20 cellular contexts compared by ENCODE assay signal in the genomic region with DNA sequence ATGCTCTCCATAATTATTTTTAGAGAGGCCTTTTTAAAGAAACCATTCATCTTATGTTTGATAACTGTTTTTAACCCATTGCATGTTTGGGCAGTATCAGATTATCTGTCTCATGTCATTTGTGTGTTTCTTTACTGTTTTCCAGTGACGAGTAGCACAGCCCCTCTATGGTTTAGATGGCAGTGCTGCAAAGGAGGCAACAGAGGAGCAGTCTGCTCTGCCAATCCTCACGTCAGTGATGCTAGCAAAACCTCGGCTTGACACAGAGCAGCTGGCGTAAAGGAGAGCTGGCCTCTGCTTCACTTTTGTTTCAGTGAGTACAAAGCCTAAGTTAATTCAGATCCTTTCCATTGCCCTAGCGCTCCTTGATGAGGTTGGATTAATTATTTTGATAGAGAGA.
"Had no signal": no experiment of that assay in that cellular context is flagged by ENCODE, and none has a peak within 500 bp of the region (broad histone marks: within the 10 kb centered on the region; RNA-seq: fewer than 3 reads in every experiment).

No MANE protein-coding gene starts in this region.

- DNase-seq: activated CD4-positive, alpha-beta T cell treated with anti-CD3 and anti-CD28 coated beads for 36 hours; activated CD4-positive, alpha-beta T cell treated with anti-CD3 and anti-CD28 coated beads, Interleukin-2, amount 50 U/mL, for 48 hours; activated gamma-delta T cell; adrenal gland; erythroblast; left colon; naive B cell; right lobe of liver; SJCRH30; small intestine; stimulated activated CD4-positive, alpha-beta T cell treated with anti-CD3 and anti-CD28 coated beads, Interleukin-15, amount 100 ng/mL, for 24 hours; stimulated activated CD4-positive, alpha-beta T cell treated with anti-CD3 and anti-CD28 coated beads, Interleukin-2, amount 100 ng/mL, for 48 hours; stimulated activated naive CD8-positive, alpha-beta T cell treated with anti-CD3 and anti-CD28 coated beads, Interleukin-15, amount 100 ng/mL, for 72 hours had no signal

- H3K36me3 ChIP-seq: prostate gland had no signal

- H3K27me3 Mint-ChIP-seq: activated CD4-positive, alpha-beta T cell treated with anti-CD3 and anti-CD28 coated beads for 36 hours; activated naive CD4-positive, alpha-beta T cell treated with anti-CD3 and anti-CD28 coated beads, Interleukin-2, amount 50 U/mL, for 24 hours; naive B cell; stimulated activated naive CD8-positive, alpha-beta T cell treated with anti-CD3 and anti-CD28 coated beads, Interleukin-15, amount 100 ng/mL, for 72 hours; type B pancreatic cell had no signal

- H3K9me3 Mint-ChIP-seq: activated naive CD4-positive, alpha-beta T cell treated with anti-CD3 and anti-CD28 coated beads, Interleukin-2, amount 50 U/mL, for 24 hours; neural crest cell; stimulated activated naive CD8-positive, alpha-beta T cell treated with anti-CD3 and anti-CD28 coated beads, Interleukin-15, amount 100 ng/mL, for 72 hours; T-helper 2 cell treated with Interferon-gamma antibody and Interleukin-4, amounts not matched to agents 5 μg/mL and 100 μg/mL, for 36 hours; type B pancreatic cell had no signal

- H3K4me1 Mint-ChIP-seq: activated CD4-positive, alpha-beta T cell treated with anti-CD3 and anti-CD28 coated beads for 36 hours; neural crest cell had no signal

- H3K4me3 ChIP-seq: adrenal gland, cardiac muscle cell, hepatocyte, prostate gland, right lobe of liver, SJCRH30 had no signal

- H3K4me1 ChIP-seq: prostate gland, right lobe of liver, SJCRH30 had no signal

- ATAC-seq: activated CD4-positive, alpha-beta T cell treated with anti-CD3 and anti-CD28 coated beads for 36 hours; left colon; right lobe of liver; stimulated activated naive CD8-positive, alpha-beta T cell treated with anti-CD3 and anti-CD28 coated beads, Interleukin-15, amount 100 ng/mL, for 72 hours had no signal

- H3K27me3 ChIP-seq: adrenal gland, cardiac muscle cell, hepatocyte, right lobe of liver, SJCRH30 had no signal

- H3K27ac ChIP-seq: adrenal gland, cardiac muscle cell, hepatocyte, prostate gland, right lobe of liver, SJCRH30 had no signal

- H3K27ac Mint-ChIP-seq: activated CD4-positive, alpha-beta T cell treated with anti-CD3 and anti-CD28 coated beads for 36 hours; activated naive CD4-positive, alpha-beta T cell treated with anti-CD3 and anti-CD28 coated beads, Interleukin-2, amount 50 U/mL, for 24 hours; stimulated activated naive CD8-positive, alpha-beta T cell treated with anti-CD3 and anti-CD28 coated beads, Interleukin-15, amount 100 ng/mL, for 72 hours; T-helper 2 cell treated with Interferon-gamma antibody and Interleukin-4, amounts not matched to agents 5 μg/mL and 100 μg/mL, for 36 hours; type B pancreatic cell had no signal

- H3K4me3 Mint-ChIP-seq: activated CD4-positive, alpha-beta T cell treated with anti-CD3 and anti-CD28 coated beads for 36 hours; activated naive CD4-positive, alpha-beta T cell treated with anti-CD3 and anti-CD28 coated beads, Interleukin-2, amount 50 U/mL, for 24 hours; naive B cell; neural crest cell; stimulated activated naive CD8-positive, alpha-beta T cell treated with anti-CD3 and anti-CD28 coated beads, Interleukin-15, amount 100 ng/mL, for 72 hours; T-helper 2 cell treated with Interferon-gamma antibody and Interleukin-4, amounts not matched to agents 5 μg/mL and 100 μg/mL, for 36 hours; type B pancreatic cell had no signal

- H3K9me3 ChIP-seq: adrenal gland, prostate gland, right lobe of liver, SJCRH30 had no signal
